In genomic region chr12:79764641-79765040, GRCh38 we compare ENCODE assay signal across 29 cellular contexts.
"Had no signal": no experiment of that assay in that cellular context is flagged by ENCODE, and none has a peak within 500 bp of the region (broad histone marks: within the 10 kb centered on the region; RNA-seq: fewer than 3 reads in every experiment).

No MANE protein-coding gene starts in this region.

- DNase-seq: dorsolateral prefrontal cortex; effector CD4-positive, alpha-beta T cell; foreskin melanocyte; glutamatergic neuron; heart right ventricle; hippocampal formation; islet precursor cell; kidney glomerular epithelial cell; left colon; mesenchymal stem cell; mucosa of descending colon; naive thymus-derived CD4-positive, alpha-beta T cell; right lobe of liver; small intestine; stimulated activated CD4-positive, alpha-beta T cell treated with anti-CD3 and anti-CD28 coated beads, Interleukin-15, amount 100 ng/mL, for 24 hours; stimulated activated CD4-positive, alpha-beta T cell treated with anti-CD3 and anti-CD28 coated beads, Interleukin-2, amount 100 ng/mL, for 48 hours; stimulated activated naive B cell treated with anti-CD40 and anti-IgM and Interleukin-4, amounts not matched to agents 10 μg/mL and 1 μg/mL and 100 μg/mL, for 72 hours; stimulated activated naive CD8-positive, alpha-beta T cell treated with anti-CD3 and anti-CD28 coated beads, Interleukin-15, amount 100 ng/mL, for 72 hours; transverse colon had no signal

- H3K9ac ChIP-seq: neural progenitor cell, parathyroid adenoma had no signal

- H3K9me3 ChIP-seq: heart right ventricle, mucosa of descending colon, right lobe of liver, suprapubic skin, transverse colon had no signal

- H3K27ac Mint-ChIP-seq: mesothelial cell of epicardium; naive thymus-derived CD4-positive, alpha-beta T cell; nephron; neural progenitor cell; progenitor cell of endocrine pancreas; stimulated activated naive B cell treated with anti-CD40 and anti-IgM and Interleukin-4, amounts not matched to agents 10 μg/mL and 1 μg/mL and 100 μg/mL, for 72 hours; stimulated activated naive CD8-positive, alpha-beta T cell treated with anti-CD3 and anti-CD28 coated beads, Interleukin-15, amount 100 ng/mL, for 72 hours had no signal

- H3K36me3 Mint-ChIP-seq: mesothelial cell of epicardium; naive thymus-derived CD4-positive, alpha-beta T cell; neural progenitor cell; stimulated activated naive B cell treated with anti-CD40 and anti-IgM and Interleukin-4, amounts not matched to agents 10 μg/mL and 1 μg/mL and 100 μg/mL, for 72 hours had no signal

- H3K4me1 ChIP-seq: neural progenitor cell, right lobe of liver, suprapubic skin, transverse colon had no signal

- H3K4me2 ChIP-seq: neural progenitor cell had no signal

- H3K4me1 Mint-ChIP-seq: mesothelial cell of epicardium; nephron; neural progenitor cell; stimulated activated naive B cell treated with anti-CD40 and anti-IgM and Interleukin-4, amounts not matched to agents 10 μg/mL and 1 μg/mL and 100 μg/mL, for 72 hours; stimulated activated naive CD8-positive, alpha-beta T cell treated with anti-CD3 and anti-CD28 coated beads, Interleukin-15, amount 100 ng/mL, for 72 hours had no signal

- H3K27me3 Mint-ChIP-seq: progenitor cell of endocrine pancreas; stimulated activated naive B cell treated with anti-CD40 and anti-IgM and Interleukin-4, amounts not matched to agents 10 μg/mL and 1 μg/mL and 100 μg/mL, for 72 hours; stimulated activated naive CD8-positive, alpha-beta T cell treated with anti-CD3 and anti-CD28 coated beads, Interleukin-15, amount 100 ng/mL, for 72 hours had no signal

- H2AFZ ChIP-seq: neural progenitor cell, parathyroid adenoma had no signal

- H3K27me3 ChIP-seq: dorsolateral prefrontal cortex, heart right ventricle, neural progenitor cell, right lobe of liver, suprapubic skin, transverse colon had no signal

- FAIRE-seq: colon, small intestine had no signal

- H3K79me2 ChIP-seq: parathyroid adenoma had no signal

- H3K9me3 Mint-ChIP-seq: mesothelial cell of epicardium; nephron; neural progenitor cell; stimulated activated naive B cell treated with anti-CD40 and anti-IgM and Interleukin-4, amounts not matched to agents 10 μg/mL and 1 μg/mL and 100 μg/mL, for 72 hours; stimulated activated naive CD8-positive, alpha-beta T cell treated with anti-CD3 and anti-CD28 coated beads, Interleukin-15, amount 100 ng/mL, for 72 hours had no signal

- H3K4me3 ChIP-seq: dorsolateral prefrontal cortex, heart right ventricle, lung, mucosa of descending colon, neural progenitor cell, right lobe of liver, suprapubic skin, transverse colon had no signal

- H3K4me3 Mint-ChIP-seq: mesothelial cell of epicardium; naive thymus-derived CD4-positive, alpha-beta T cell; nephron; neural progenitor cell; stimulated activated naive B cell treated with anti-CD40 and anti-IgM and Interleukin-4, amounts not matched to agents 10 μg/mL and 1 μg/mL and 100 μg/mL, for 72 hours; stimulated activated naive CD8-positive, alpha-beta T cell treated with anti-CD3 and anti-CD28 coated beads, Interleukin-15, amount 100 ng/mL, for 72 hours had no signal

- H3K36me3 ChIP-seq: heart right ventricle, neural progenitor cell, right lobe of liver, suprapubic skin, transverse colon had no signal

- H3K27ac ChIP-seq: dorsolateral prefrontal cortex, epithelial cell of prostate, heart right ventricle, neural progenitor cell, parathyroid adenoma, right lobe of liver, suprapubic skin, transverse colon had no signal

- ATAC-seq: esophagus mucosa; left colon; mucosa of descending colon; naive thymus-derived CD4-positive, alpha-beta T cell; right lobe of liver; stimulated activated naive B cell treated with anti-CD40 and anti-IgM and Interleukin-4, amounts not matched to agents 10 μg/mL and 1 μg/mL and 100 μg/mL, for 72 hours; stimulated activated naive CD8-positive, alpha-beta T cell treated with anti-CD3 and anti-CD28 coated beads, Interleukin-15, amount 100 ng/mL, for 72 hours had no signal
